ENCODE assay signal across 1 cellular context in genomic region chr10:50395279-50395678, GRCh38.
TF ChIP-seq lines count a peak whose summit lies in the region.

No MANE protein-coding gene starts in this region.

TF ChIP-seq in GM12878, 131 proteins besides CTCF, POLR2A, EP300 and RAD21 (continued from another document):
- no peak for TF ChIP-seq CEBPZ (IDR thresholded peaks at IDR 0.05; ENCODE audit: low read depth, low read length)
- no peak for TF ChIP-seq FOS (IDR thresholded peaks at IDR 0.05; ENCODE audit: borderline replicate concordance, extremely low read depth, insufficient read length)
- no peak for TF ChIP-seq MYB (IDR thresholded peaks at IDR 0.05; ENCODE audit: borderline replicate concordance, low read depth, low read length)
- no peak for TF ChIP-seq PKNOX1 (IDR thresholded peaks at IDR 0.05)
- no peak for TF ChIP-seq RB1 (IDR thresholded peaks at IDR 0.05; ENCODE audit: borderline replicate concordance)
- no peak for TF ChIP-seq SMC3 (IDR thresholded peaks at IDR 0.05; ENCODE audit: borderline replicate concordance, low read length)
